30 cellular contexts compared by ENCODE assay signal in genomic region chr1:1168156-1168450, GRCh38. TPM values are rescaled to one million over a fixed set of nuclear protein-coding genes. Genes with fewer than 3 reads are reported as not detected.
"Had no signal": no experiment of that assay in that cellular context is flagged by ENCODE, and none has a peak within 500 bp of the region (broad histone marks: within the 10 kb centered on the region; RNA-seq: fewer than 3 reads in every experiment).

No MANE protein-coding gene starts in this region.

- H3K4me3 Mint-ChIP-seq: activated CD4-positive, alpha-beta memory T cell treated with anti-CD3 and anti-CD28 coated beads for 36 hours; activated CD4-positive, alpha-beta T cell treated with anti-CD3 and anti-CD28 coated beads, Interleukin-2, amount 10 ng/mL, durations not matched to agents 24 days and 14 days; activated naive CD4-positive, alpha-beta T cell treated with anti-CD3 and anti-CD28 coated beads, Interleukin-2, amount 50 U/mL, for 24 hours; activated naive CD8-positive, alpha-beta T cell treated with anti-CD3 and anti-CD28 coated beads, Interleukin-2, amount 50 U/mL, for 24 hours; activated T-cell treated with anti-CD3 and anti-CD28 coated beads, Interleukin-2, amount 50 U/mL, for 24 hours; mesothelial cell of epicardium; naive thymus-derived CD8-positive, alpha-beta T cell; neural progenitor cell; T-helper 17 cell had no signal

- H3K4me2 ChIP-seq: neural progenitor cell had no signal

- H3K27ac Mint-ChIP-seq: activated CD4-positive, alpha-beta memory T cell treated with anti-CD3 and anti-CD28 coated beads for 36 hours; activated CD4-positive, alpha-beta T cell treated with anti-CD3 and anti-CD28 coated beads, Interleukin-2, amount 10 ng/mL, durations not matched to agents 24 days and 14 days; activated naive CD4-positive, alpha-beta T cell treated with anti-CD3 and anti-CD28 coated beads, Interleukin-2, amount 50 U/mL, for 24 hours; activated naive CD8-positive, alpha-beta T cell treated with anti-CD3 and anti-CD28 coated beads, Interleukin-2, amount 50 U/mL, for 24 hours; activated T-cell treated with anti-CD3 and anti-CD28 coated beads, Interleukin-2, amount 50 U/mL, for 24 hours; mesothelial cell of epicardium; naive thymus-derived CD8-positive, alpha-beta T cell; neural progenitor cell; T-helper 17 cell had no signal

- H3K4me3 ChIP-seq: left lung, neural progenitor cell, testis, uterus had no signal

- H3K27me3 Mint-ChIP-seq: T-helper 17 cell had no signal

- ATAC-seq: activated naive CD8-positive, alpha-beta T cell treated with anti-CD3 and anti-CD28 coated beads, Interleukin-2, amount 50 U/mL, for 24 hours; left lung; naive thymus-derived CD8-positive, alpha-beta T cell; right cardiac atrium; T-helper 17 cell had no signal

- H3K9me3 ChIP-seq: esophagus squamous epithelium, left lung, testis, uterus had no signal

- H3K4me1 ChIP-seq: left lung, testis, uterus had no signal

- H3K27ac ChIP-seq: epithelial cell of prostate, left lung, neural progenitor cell, testis, uterus had no signal

- H3K36me3 ChIP-seq: left lung, neural progenitor cell, uterus had no signal

- H3K9me3 Mint-ChIP-seq: activated CD4-positive, alpha-beta memory T cell treated with anti-CD3 and anti-CD28 coated beads for 36 hours; activated CD4-positive, alpha-beta T cell treated with anti-CD3 and anti-CD28 coated beads, Interleukin-2, amount 10 ng/mL, durations not matched to agents 24 days and 14 days; activated naive CD4-positive, alpha-beta T cell treated with anti-CD3 and anti-CD28 coated beads, Interleukin-2, amount 50 U/mL, for 24 hours; activated naive CD8-positive, alpha-beta T cell treated with anti-CD3 and anti-CD28 coated beads, Interleukin-2, amount 50 U/mL, for 24 hours; activated T-cell treated with anti-CD3 and anti-CD28 coated beads, Interleukin-2, amount 50 U/mL, for 24 hours; mesothelial cell of epicardium; naive thymus-derived CD8-positive, alpha-beta T cell; neural progenitor cell had no signal

- H2AFZ ChIP-seq: neural progenitor cell had no signal

- DNase-seq: activated CD4-positive, alpha-beta memory T cell treated with anti-CD3 and anti-CD28 coated beads for 36 hours; activated CD4-positive, alpha-beta T cell treated with anti-CD3 and anti-CD28 coated beads, Interleukin-2, amount 10 ng/mL, durations not matched to agents 24 days and 14 days; activated CD4-positive, CD25-positive, alpha-beta regulatory T cell treated with anti-CD3 and anti-CD28 coated beads, Interleukin-2, amount 50 U/mL, for 72 hours; activated CD8-positive, alpha-beta memory T cell treated with anti-CD3 and anti-CD28 coated beads, Interleukin-2, amount 50 U/mL, for 4 hours; activated gamma-delta T cell; activated naive CD8-positive, alpha-beta T cell treated with anti-CD3 and anti-CD28 coated beads, Interleukin-2, amount 50 U/mL, for 24 hours; activated T-cell treated with anti-CD3 and anti-CD28 coated beads, Interleukin-2, amount 50 U/mL, for 24 hours; amygdala; central memory CD4-positive, alpha-beta T cell; dermis blood vessel endothelial cell; effector CD4-positive, alpha-beta T cell; esophagus squamous epithelium; foreskin melanocyte; mammary epithelial cell; stimulated activated CD4-positive, alpha-beta T cell treated with anti-CD3 and anti-CD28 coated beads, Interleukin-2, amount 100 ng/mL, for 48 hours; stimulated activated naive CD4-positive, alpha-beta T cell treated with Interleukin-2 at 50 U/mL for 16 hours; T-helper 17 cell; testis; trophoblast cell; uterus had no signal

- H3K27me3 ChIP-seq: testis had no signal

- H3K9ac ChIP-seq: neural progenitor cell had no signal

- FAIRE-seq: islet of Langerhans had no signal

- H3K36me3 Mint-ChIP-seq: activated CD4-positive, alpha-beta memory T cell treated with anti-CD3 and anti-CD28 coated beads for 36 hours; activated naive CD4-positive, alpha-beta T cell treated with anti-CD3 and anti-CD28 coated beads, Interleukin-2, amount 50 U/mL, for 24 hours; mesothelial cell of epicardium; naive thymus-derived CD8-positive, alpha-beta T cell; neural progenitor cell had no signal

RNA-seq across cellular contexts. Expression of gene TTLL10, which starts 5.6 kb away (rescaled TPM):
- total RNA-seq: activated CD4-positive, alpha-beta memory T cell treated with anti-CD3 and anti-CD28 coated beads for 36 hours; activated CD4-positive, alpha-beta T cell treated with anti-CD3 and anti-CD28 coated beads, Interleukin-2, amount 10 ng/mL, durations not matched to agents 24 days and 14 days; activated CD8-positive, alpha-beta memory T cell treated with anti-CD3 and anti-CD28 coated beads for 36 hours; dermis blood vessel endothelial cell; glomerular endothelial cell; mammary epithelial cell; naive thymus-derived CD8-positive, alpha-beta T cell; right cardiac atrium had no signal
- polyA plus RNA-seq: mammary epithelial cell; naive thymus-derived CD8-positive, alpha-beta T cell had no signal

RNA-seq across cellular contexts. Expression of gene TNFRSF18, which starts 38.3 kb away (rescaled TPM):
- total RNA-seq: testis had no signal
- polyA plus RNA-seq: mammary epithelial cell had no signal

RNA-seq across cellular contexts. Expression of gene TNFRSF4, which starts 45.9 kb away (rescaled TPM):
- polyA plus RNA-seq: mammary epithelial cell had no signal
